Comparison of ENCODE assay signal across 9 cellular contexts in genomic region chr3:68878322-68878721, GRCh38. TPM values are rescaled to one million over a fixed set of nuclear protein-coding genes. Genes with fewer than 3 reads are reported as not detected.
DNase-seq lines count a peak whose midpoint lies in the region; ATAC-seq and TF ChIP-seq lines count a peak whose summit lies in the region.
"Had no signal": no experiment of that assay in that cellular context is flagged by ENCODE, and none has a peak within 500 bp of the region (broad histone marks: within the 10 kb centered on the region; RNA-seq: fewer than 3 reads in every experiment).

No MANE protein-coding gene starts in this region.

- H3K27ac ChIP-seq in colonic mucosa (no peak overlapping the region), psoas muscle (no peak overlapping the region), upper lobe of left lung (no peak overlapping the region)

- H3K9ac ChIP-seq in colonic mucosa (ENCODE audit: low read depth in 2 of 2, low read length in 2 of 2) = no peak overlapping the region

- POLR2A ChIA-PET in activated CD4-positive, alpha-beta memory T cell treated with anti-CD3 and anti-CD28 coated beads, Interleukin-2, amount 10 ng/mL, durations not matched to agents 7 days and 5 days (lab: Charles Lee) = no interaction called here

- H3K27me3 ChIP-seq in GM06990 (replicated peaks; ENCODE audit: control insufficient read depth, insufficient read depth, low read length) = no peaks in the 10 kb centered on the region
- H3K27me3 ChIP-seq in colonic mucosa = no peaks in the 10 kb centered on the region
- H3K27me3 ChIP-seq in psoas muscle (ENCODE audit: insufficient read depth in 3 of 3, low read length in 2 of 3) = peaks cover 0 to 2% (median 2%) of the 10 kb centered on the region in 3 donors
- H3K27me3 ChIP-seq in upper lobe of left lung = no peaks in the 10 kb centered on the region

- no peaks in the 10 kb centered on the region for H3K9me3 ChIP-seq in colonic mucosa
- no peaks in the 10 kb centered on the region for H3K9me3 ChIP-seq in psoas muscle
- H3K9me3 ChIP-seq in upper lobe of left lung = no peaks in the 10 kb centered on the region

- no peaks in the 10 kb centered on the region for H3K9me3 Mint-ChIP-seq in activated CD4-positive, alpha-beta memory T cell treated with anti-CD3 and anti-CD28 coated beads, Interleukin-2, amount 10 ng/mL, durations not matched to agents 7 days and 5 days
- H3K9me3 Mint-ChIP-seq: IgD-negative memory B cell had no signal

- peaks cover 30% of the 10 kb centered on the region for H3K27me3 Mint-ChIP-seq in activated CD4-positive, alpha-beta memory T cell treated with anti-CD3 and anti-CD28 coated beads, Interleukin-2, amount 10 ng/mL, durations not matched to agents 7 days and 5 days

- TF ChIP-seq POLR2A in upper lobe of left lung (IDR thresholded peaks at IDR 0.05) = no peak

- no peaks in the 10 kb centered on the region for H3K4me1 Mint-ChIP-seq in activated CD4-positive, alpha-beta memory T cell treated with anti-CD3 and anti-CD28 coated beads, Interleukin-2, amount 10 ng/mL, durations not matched to agents 7 days and 5 days
- H3K4me1 Mint-ChIP-seq: IgD-negative memory B cell had no signal

- no peak overlapping the region for H3K4me3 ChIP-seq in GM06990 (replicated peaks; ENCODE audit: low read depth, low read length)
- H3K4me3 ChIP-seq in colonic mucosa = no peak overlapping the region
- H3K4me3 ChIP-seq in psoas muscle = no peak overlapping the region
- H3K4me3 ChIP-seq in upper lobe of left lung = no peak overlapping the region

- no peak overlapping the region for H3K27ac Mint-ChIP-seq in activated CD4-positive, alpha-beta memory T cell treated with anti-CD3 and anti-CD28 coated beads, Interleukin-2, amount 10 ng/mL, durations not matched to agents 7 days and 5 days
- H3K27ac Mint-ChIP-seq: IgD-negative memory B cell had no signal

- H3K4me3 Mint-ChIP-seq in activated CD4-positive, alpha-beta memory T cell treated with anti-CD3 and anti-CD28 coated beads, Interleukin-2, amount 10 ng/mL, durations not matched to agents 7 days and 5 days = no peak overlapping the region
- H3K4me3 Mint-ChIP-seq: IgD-negative memory B cell had no signal

- 4 to 11% (median 10%) methylated on average over 2 of the region's 2 CpGs for WGBS in psoas muscle, 3 donors
- WGBS in upper lobe of left lung, 2 donors = 8 to 16% methylated on average over 2 of the region's 2 CpGs

- CTCF ChIA-PET in activated CD4-positive, alpha-beta memory T cell treated with anti-CD3 and anti-CD28 coated beads, Interleukin-2, amount 10 ng/mL, durations not matched to agents 7 days and 5 days (lab: Charles Lee) = interaction anchor here (0.9 to 1.6 kb wide), 4 partner anchors 10 to 1906 kb away, joined by 3 to 14 read pairs (median 3); no protein-coding TSS in a partner anchor

- DNase-seq in GM06990 (ENCODE audit: extremely low read depth, insufficient read length) (no peak), NAMALWA (ENCODE audit: low spot score) (peak; percentile 29), colonic mucosa (no peak), pons (ENCODE audit: low spot score) (peak; percentile 36), NCI-H1092 treated with DMSO at 0.1 percent for 48 hours (lab: John Stamatoyannopoulos, UW) (no peak), psoas muscle (no peak), upper lobe of left lung (no peak)
- no peak for DNase-seq in activated CD4-positive, alpha-beta memory T cell treated with anti-CD3 and anti-CD28 coated beads, Interleukin-2, amount 10 ng/mL, durations not matched to agents 7 days and 5 days

- TF ChIP-seq EP300 in upper lobe of left lung (IDR thresholded peaks at IDR 0.05) = no peak

- ATAC-seq in psoas muscle = no peak
- no peak for ATAC-seq in upper lobe of left lung (ENCODE audit: low FRiP score in 2 of 2)

- H3K36me3 Mint-ChIP-seq in activated CD4-positive, alpha-beta memory T cell treated with anti-CD3 and anti-CD28 coated beads, Interleukin-2, amount 10 ng/mL, durations not matched to agents 7 days and 5 days (ENCODE audit: low read depth) = no peaks in the 10 kb centered on the region
- H3K36me3 Mint-ChIP-seq: IgD-negative memory B cell had no signal

- TF ChIP-seq CTCF in GM06990 (IDR thresholded peaks at IDR 0.05; ENCODE audit: insufficient read depth, low read length, poor library complexity, severe bottlenecking) (peak; percentile 51), colonic mucosa (IDR thresholded peaks at IDR 0.05) (peak; percentile 30), psoas muscle (IDR thresholded peaks at IDR 0.05) (no peak), upper lobe of left lung (IDR thresholded peaks at IDR 0.05) (peak in 3 of 6 experiments; percentile 18 to 43 (median 22))

- intact Hi-C loops in colonic mucosa (cut with DNase I) = loop anchor here (5.0 to 10.0 kb wide), 3 partner anchors 844 to 1761 kb away; no protein-coding TSS in a partner anchor
- intact Hi-C loops in psoas muscle (cut with DNase I) = loop anchor here (5.0 to 10.0 kb wide), 3 partner anchors 1054 to 1904 kb away; no protein-coding TSS in a partner anchor

- no peaks in the 10 kb centered on the region for H3K4me1 ChIP-seq in colonic mucosa
- no peaks in the 10 kb centered on the region for H3K4me1 ChIP-seq in psoas muscle
- no peaks in the 10 kb centered on the region for H3K4me1 ChIP-seq in upper lobe of left lung

- H3K36me3 ChIP-seq in GM06990 (ENCODE audit: control insufficient read depth, insufficient read depth, low read length) (no peaks in the 10 kb centered on the region), colonic mucosa (no peaks in the 10 kb centered on the region), psoas muscle (ENCODE audit: insufficient read depth in 1 of 2, low read depth in 1 of 2) (no peaks in the 10 kb centered on the region), upper lobe of left lung (no peaks in the 10 kb centered on the region)

RNA-seq across cellular contexts. Expression of gene TAFA4, which starts 54.0 kb away (rescaled TPM):
- total RNA-seq in colonic mucosa (under 1 TPM in 1 of 2 donors, not detected in 1; 0.16 TPM), psoas muscle (under 1 TPM in 1 of 4 donors, not detected in 3; 0.10 TPM), upper lobe of left lung (under 1 TPM in 3 of 6 donors, not detected in 3; 0.26 to 0.89 (median 0.55) TPM)
- total RNA-seq in activated CD4-positive, alpha-beta memory T cell treated with anti-CD3 and anti-CD28 coated beads, Interleukin-2, amount 10 ng/mL, durations not matched to agents 7 days and 5 days = not detected
- polyA plus RNA-seq in psoas muscle = under 1 TPM in 1 of 3 donors, not detected in 2; 0.01 TPM
- polyA plus RNA-seq: IgD-negative memory B cell had no signal

Comparison
In these comparisons a context has a peak if more than half of its experiments do, and no peak if none do; other contexts are left out.
1. DNase-seq: peak in NAMALWA (single experiment) and pons (single experiment); none in GM06990 (single experiment), colonic mucosa (single experiment), activated CD4-positive, alpha-beta memory T cell treated with anti-CD3 and anti-CD28 coated beads, Interleukin-2, amount 10 ng/mL, durations not matched to agents 7 days and 5 days (single experiment), NCI-H1092 treated with DMSO at 0.1 percent for 48 hours (single experiment), psoas muscle (0 of 2) and upper lobe of left lung (0 of 2).